ENCODE assay signal across 8 cellular contexts in genomic region chr6:56370127-56370540, GRCh38.
DNase-seq lines count a peak whose midpoint lies in the region; ATAC-seq and TF ChIP-seq lines count a peak whose summit lies in the region.

No MANE protein-coding gene starts in this region.

- H3K36me3 Mint-ChIP-seq in stimulated activated naive B cell treated with anti-CD40 and anti-IgM and Interleukin-4, amounts not matched to agents 10 μg/mL and 1 μg/mL and 100 μg/mL, for 72 hours, result no peaks in the 10 kb centered on the region

- H4K20me1 ChIP-seq in mammary epithelial cell (ENCODE audit: insufficient read depth, low read length), result no peaks in the 10 kb centered on the region

- peak overlapping the region; percentile 11 to 28 (median 11) for H3K4me3 ChIP-seq in mammary epithelial cell (replicated peaks in 1 of 3; ENCODE audit: insufficient read depth in 1 of 3, low read depth in 2 of 3, low read length in 3 of 3)
- no peak overlapping the region for H3K4me3 ChIP-seq in kidney epithelial cell (ENCODE audit: low read depth, low read length)
- H3K4me3 ChIP-seq in tibial nerve, result no peak overlapping the region

- H3K4me2 ChIP-seq in mammary epithelial cell (ENCODE audit: insufficient read depth, low read depth, low read length), result peak overlapping the region; percentile 70

- peak overlapping the region; percentile 2 for H2AFZ ChIP-seq in mammary epithelial cell (ENCODE audit: low read depth, low read length)

- ATAC-seq in stimulated activated naive B cell treated with anti-CD40 and anti-IgM and Interleukin-4, amounts not matched to agents 10 μg/mL and 1 μg/mL and 100 μg/mL, for 72 hours (replicated peaks), result no peak
- no peak for ATAC-seq in HG03565 (IDR thresholded peaks at IDR 0.05; ENCODE audit: unreplicated experiment)

- H3K27me3 ChIP-seq in mammary epithelial cell (ENCODE audit: insufficient read depth, low read length) (no peaks in the 10 kb centered on the region), kidney epithelial cell (ENCODE audit: control insufficient read depth, insufficient read depth, low read length) (no peaks in the 10 kb centered on the region), tibial nerve (no peaks in the 10 kb centered on the region)

- CTCF ChIA-PET in mammary epithelial cell (lab: Charles Lee; ENCODE audit: low non-redundant PET), result interaction anchor here (0.6 to 0.7 kb wide), 4 partner anchors 9 to 179 kb away, joined by 3 to 6 read pairs (median 4); no protein-coding TSS in a partner anchor

- WGBS in mammary epithelial cell (ENCODE audit: low coverage, missing lambda C conversion rate), result 0% methylated on average over 10 of the region's 10 CpGs
- WGBS in tibial nerve, 2 donors, result 23 to 41% methylated on average over 10 of the region's 10 CpGs

- TF ChIP-seq CTCF in mammary epithelial cell (conservative IDR thresholded peaks at IDR 0.05 in 1 of 2, IDR thresholded peaks at IDR 0.05 in 1 of 2; ENCODE audit: extremely low read depth in 1 of 2, insufficient read depth in 1 of 2, low read depth in 1 of 2, low read length in 2 of 2) (peak; percentile 88 to 99), kidney epithelial cell (IDR thresholded peaks at IDR 0.05; ENCODE audit: insufficient read depth, low read length, poor library complexity, severe bottlenecking) (peak; percentile 84), tibial nerve (IDR thresholded peaks at IDR 0.05) (peak; percentile 35 to 58 (median 49))

- no peak overlapping the region for H3K4me3 Mint-ChIP-seq in stimulated activated naive B cell treated with anti-CD40 and anti-IgM and Interleukin-4, amounts not matched to agents 10 μg/mL and 1 μg/mL and 100 μg/mL, for 72 hours

- peak overlapping the region; percentile 25 for H3K9ac ChIP-seq in mammary epithelial cell (ENCODE audit: insufficient read depth, low read length)

- peaks cover 7 to 17% of the 10 kb centered on the region in 2 donors for H3K4me1 Mint-ChIP-seq in stimulated activated naive B cell treated with anti-CD40 and anti-IgM and Interleukin-4, amounts not matched to agents 10 μg/mL and 1 μg/mL and 100 μg/mL, for 72 hours

- TF ChIP-seq EP300 in Ishikawa (IDR thresholded peaks at IDR 0.05; ENCODE audit: borderline replicate concordance) (no peak), tibial nerve (IDR thresholded peaks at IDR 0.05) (no peak)

- no peak overlapping the region for H3K27ac Mint-ChIP-seq in stimulated activated naive B cell treated with anti-CD40 and anti-IgM and Interleukin-4, amounts not matched to agents 10 μg/mL and 1 μg/mL and 100 μg/mL, for 72 hours

- H3K4me1 ChIP-seq in mammary epithelial cell (ENCODE audit: insufficient read depth, low read length) (peaks cover 43% of the 10 kb centered on the region), tibial nerve (peaks cover 0 to 51% (median 26%) of the 10 kb centered on the region in 4 donors)

- peak; percentile 84 for DNase-seq in mammary epithelial cell
- DNase-seq in kidney epithelial cell (ENCODE audit: low read depth), result no peak
- peak; percentile 33 to 63 for DNase-seq in tibial nerve (ENCODE audit: low spot score in 2 of 2)
- DNase-seq in DMS114 treated with DMSO at 0.1 percent for 48 hours (lab: John Stamatoyannopoulos, UW; ENCODE audit: unreplicated experiment), result no peak
- DNase-seq in NCI-H2171 (lab: John Stamatoyannopoulos, UW), result no peak
- DNase-seq in stimulated activated naive B cell treated with anti-CD40 and anti-IgM and Interleukin-4, amounts not matched to agents 10 μg/mL and 1 μg/mL and 100 μg/mL, for 72 hours, result no peak

- H3K9me3 Mint-ChIP-seq in stimulated activated naive B cell treated with anti-CD40 and anti-IgM and Interleukin-4, amounts not matched to agents 10 μg/mL and 1 μg/mL and 100 μg/mL, for 72 hours, result no peaks in the 10 kb centered on the region

- H3K27me3 Mint-ChIP-seq in stimulated activated naive B cell treated with anti-CD40 and anti-IgM and Interleukin-4, amounts not matched to agents 10 μg/mL and 1 μg/mL and 100 μg/mL, for 72 hours, result peaks cover 3 to 13% of the 10 kb centered on the region in 2 donors

- dilution Hi-C loops in mammary epithelial cell (cut with HindIII; ENCODE audit: low sequenced_read_pairs), result no loop called here

- no peaks in the 10 kb centered on the region for H3K79me2 ChIP-seq in mammary epithelial cell (ENCODE audit: insufficient read depth, low read length)

- BruUV-seq in mammary epithelial cell (replicated peaks; lab: Mats Ljungman, UMichigan), result no TSS peak

- peak overlapping the region; percentile 67 for H3K27ac ChIP-seq in mammary epithelial cell (ENCODE audit: insufficient read depth, low read depth, low read length)
- H3K27ac ChIP-seq in tibial nerve, result peak overlapping the region; percentile 48 to 86 (median 69)

- no peaks in the 10 kb centered on the region for H3K36me3 ChIP-seq in mammary epithelial cell (ENCODE audit: insufficient read depth, low read length)
- no peaks in the 10 kb centered on the region for H3K36me3 ChIP-seq in kidney epithelial cell (ENCODE audit: control insufficient read depth, insufficient read depth, low read length)
- H3K36me3 ChIP-seq in tibial nerve, result no peaks in the 10 kb centered on the region

- intact Hi-C loops in mammary epithelial cell (cut with micrococcal nuclease), result loop anchor here (1.0 to 10.0 kb wide), 8 partner anchors 48 to 495 kb away; no protein-coding TSS in a partner anchor

- in situ Hi-C loops in mammary epithelial cell (cut with MboI; ENCODE audit: low sequenced_read_pairs in 2 of 2), result no loop called here

- no peaks in the 10 kb centered on the region for H3K9me3 ChIP-seq in mammary epithelial cell (replicated peaks; ENCODE audit: insufficient read depth, low read length)
- H3K9me3 ChIP-seq in tibial nerve, result no peaks in the 10 kb centered on the region

- peak; percentile 71 for TF ChIP-seq RAD21 in Ishikawa (IDR thresholded peaks at IDR 0.05; ENCODE audit: low read depth)

- no peak for TF ChIP-seq POLR2A in tibial nerve (IDR thresholded peaks at IDR 0.05)

TF ChIP-seq in Ishikawa, 13 proteins besides CTCF, POLR2A, EP300 and RAD21:
- TF ChIP-seq REST (IDR thresholded peaks at IDR 0.05; ENCODE audit: low read depth), result no peak
- TF ChIP-seq CREB1 (IDR thresholded peaks at IDR 0.05; ENCODE audit: low read depth), result no peak
- no peak for TF ChIP-seq USF1 (IDR thresholded peaks at IDR 0.05)
- TF ChIP-seq ZBTB7A (IDR thresholded peaks at IDR 0.05; ENCODE audit: low read depth), result no peak
- no peak for TF ChIP-seq TEAD4 (IDR thresholded peaks at IDR 0.05)
- TF ChIP-seq NFIC (IDR thresholded peaks at IDR 0.05), result no peak
- TF ChIP-seq MAX (IDR thresholded peaks at IDR 0.05), result no peak
- TF ChIP-seq YY1 (IDR thresholded peaks at IDR 0.05; ENCODE audit: low read depth), result no peak
- TF ChIP-seq CEBPB (IDR thresholded peaks at IDR 0.05), result no peak
- TF ChIP-seq EGR1 (IDR thresholded peaks at IDR 0.05), result no peak
- TF ChIP-seq TCF12 (IDR thresholded peaks at IDR 0.05; ENCODE audit: low read depth), result no peak
- no peak for TF ChIP-seq TAF1 (IDR thresholded peaks at IDR 0.05; ENCODE audit: low read depth)
- TF ChIP-seq FOXM1 (IDR thresholded peaks at IDR 0.05; ENCODE audit: borderline replicate concordance, low read depth), result no peak

Comparison
In these comparisons a context has a peak if more than half of its experiments do, and no peak if none do; other contexts are left out.
1. DNase-seq: peak in mammary epithelial cell (single experiment) and tibial nerve (2 of 2); none in kidney epithelial cell (single experiment), DMS114 treated with DMSO at 0.1 percent for 48 hours (single experiment), NCI-H2171 (single experiment) and stimulated activated naive B cell treated with anti-CD40 and anti-IgM and Interleukin-4, amounts not matched to agents 10 μg/mL and 1 μg/mL and 100 μg/mL, for 72 hours (single experiment).
2. H3K4me3 ChIP-seq: peak in mammary epithelial cell (3 of 3); none in kidney epithelial cell (single experiment) and tibial nerve (0 of 4).
3. Peak in every context shown above with its lines, with median percentiles within 50 percentile points of each other: CTCF ChIP-seq.